Comparison of ENCODE assay signal across 9 cellular contexts in the genomic region with DNA sequence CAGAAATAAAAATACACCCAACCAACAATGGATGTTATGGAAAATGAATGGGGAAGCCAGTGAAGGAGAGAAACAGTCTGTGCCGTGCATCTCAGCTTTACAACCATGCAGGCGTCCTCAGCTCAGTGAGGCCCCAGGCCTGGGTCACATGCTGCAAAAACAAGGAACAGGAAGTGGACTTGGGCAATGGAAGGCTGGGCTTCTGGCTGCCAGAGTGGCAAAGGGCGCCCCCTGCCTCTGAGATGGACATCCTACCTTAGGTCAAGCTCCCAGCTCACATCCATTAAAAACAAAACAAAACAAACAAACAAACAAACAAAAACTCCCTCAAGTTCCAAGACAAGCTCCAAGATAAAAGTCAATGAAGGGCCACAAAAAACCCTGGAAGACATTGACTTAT. TPM values are rescaled to one million over a fixed set of nuclear protein-coding genes. Genes with fewer than 3 reads are reported as not detected.
DNase-seq lines count a peak whose midpoint lies in the region; ATAC-seq, FAIRE-seq and TF ChIP-seq lines count a peak whose summit lies in the region.
"Had no signal": no experiment of that assay in that cellular context is flagged by ENCODE, and none has a peak within 500 bp of the region (broad histone marks: within the 10 kb centered on the region; RNA-seq: fewer than 3 reads in every experiment).

No MANE protein-coding gene starts in this region.

- TF ChIP-seq RAD21 in HepG2 (CRISPR knock-in tag; IDR thresholded peaks at IDR 0.05), result no peak

- no peaks in the 10 kb centered on the region for H3K4me1 ChIP-seq in HepG2 (ENCODE audit: insufficient read depth, low read length)

- no peaks in the 10 kb centered on the region for H3K79me2 ChIP-seq in HepG2 (ENCODE audit: insufficient read depth, low read length)

- TF ChIP-seq CTCF in GM13977 (IDR thresholded peaks at IDR 0.05; ENCODE audit: extremely low read depth, insufficient read depth, missing control alignments) (peak; percentile 38), astrocyte of the spinal cord (IDR thresholded peaks at IDR 0.05; ENCODE audit: low read depth, low read length) (peak; percentile 32), HepG2 (CRISPR knock-in tag; IDR thresholded peaks at IDR 0.05) (peak; percentile 52), D721Med (IDR thresholded peaks at IDR 0.05; ENCODE audit: insufficient read depth, missing control alignments) (no peak)

- no peaks in the 10 kb centered on the region; the same call in 1 of the 2 replicates for H4K20me1 ChIP-seq in HepG2 (ENCODE audit: insufficient read depth, low read length)

- TF ChIP-seq POLR2A in HepG2 (IDR thresholded peaks at IDR 0.05; ENCODE audit: insufficient read depth in 1 of 2, low read depth in 2 of 2, low read length in 2 of 2), result no peak

- no peak overlapping the region for H3K4me2 ChIP-seq in HepG2 (ENCODE audit: low read depth, low read length)

- POLR2A ChIA-PET in HepG2 (lab: Yijun Ruan, JAX), result no interaction called here

- intact Hi-C loops in HepG2 (cut with micrococcal nuclease; ENCODE audit: unreplicated experiment), result loop anchor here (5.0 kb wide), 1 partner anchor 157 kb away; no protein-coding TSS in a partner anchor

- H3K27ac ChIP-seq in HepG2 (ENCODE audit: extremely low read length, insufficient read depth, low read length), result no peak overlapping the region
- H3K27ac ChIP-seq: epithelial cell of prostate had no signal

- CTCF ChIA-PET in HepG2 (lab: Yijun Ruan, JAX; ENCODE audit: low intra/inter-chr PET ratio, low total read pairs), result no interaction called here

- DNase-seq in AG20443 (ENCODE audit: low spot score) (peak; percentile 30), GM13977 (ENCODE audit: low spot score) (peak; percentile 58), MV-4-11 (lab: John Stamatoyannopoulos, UW) (peak; percentile 54), astrocyte of the spinal cord (ENCODE audit: low read depth, low spot score) (peak; percentile 24), HepG2 (ENCODE audit: low spot score) (peak; percentile 8), NCI-H187 treated with DMSO at 0.1 percent for 48 hours (lab: John Stamatoyannopoulos, UW) (no peak), D721Med (ENCODE audit: insufficient read length, low spot score) (no peak), mesenteric fat pad (ENCODE audit: low spot score) (no peak)

- no TSS peak for BruUV-seq in HepG2 (replicated peaks; lab: Mats Ljungman, UMichigan)

- H3K36me3 ChIP-seq in HepG2 (replicated peaks in 1 of 2; ENCODE audit: control insufficient read depth in 1 of 2, insufficient read depth in 2 of 2, low read length in 2 of 2), result peaks cover 18 to 53% of the 10 kb centered on the region in 2 experiments

- WGBS in HepG2 (ENCODE audit: low lambda C conversion rate), result 90% methylated on average over 3 of the region's 3 CpGs

- in situ Hi-C loops in GM13977 (cut with MboI; ENCODE audit: low pct_unique_long_range_greater_than_20kb, low sequenced_read_pairs, unreplicated experiment) (no loop called here), astrocyte of the spinal cord (cut with HindIII; ENCODE audit: low sequenced_read_pairs) (no loop called here), HepG2 (cut with HindIII; ENCODE audit: extremely low pct_ligation_motif_present, low pct_unique_long_range_greater_than_20kb) (no loop called here)

- H3K9me3 ChIP-seq in HepG2 (ENCODE audit: low read length), result no peaks in the 10 kb centered on the region

- H2AFZ ChIP-seq in HepG2 (ENCODE audit: low read length), result no peak overlapping the region

- no peak overlapping the region for H3K4me3 ChIP-seq in astrocyte of the spinal cord (ENCODE audit: low read depth, low read length)
- no peak overlapping the region for H3K4me3 ChIP-seq in HepG2 (replicated peaks in 1 of 3; ENCODE audit: insufficient read depth in 1 of 3, low read depth in 2 of 3, low read length in 3 of 3)

- FAIRE-seq in HepG2 (lab: Jason Lieb, UNC) (no peak), D721Med (lab: Jason Lieb, UNC) (no peak)

- ATAC-seq in HepG2, result peak; percentile 46; the same call in 1 of the 3 replicates

- H3K9ac ChIP-seq in HepG2 (ENCODE audit: insufficient read depth, low read depth, low read length), result no peak overlapping the region

- H3K27me3 ChIP-seq in HepG2 (ENCODE audit: control insufficient read depth in 1 of 2, insufficient read depth in 2 of 2, low read length in 2 of 2), result no peaks in the 10 kb centered on the region

- TF ChIP-seq EP300 in HepG2 (IDR thresholded peaks at IDR 0.05; ENCODE audit: low read depth in 2 of 2, low read length in 2 of 2) (no peak), HepG2 (CRISPR knock-in tag; IDR thresholded peaks at IDR 0.05; ENCODE audit: borderline replicate concordance) (no peak)

TF ChIP-seq in HepG2, 621 proteins besides CTCF, POLR2A, EP300 and RAD21 (continues in another document):
- TF ChIP-seq POGZ (CRISPR knock-in tag; IDR thresholded peaks at IDR 0.05) (0 out of 2 replicates have a peak, but pooled peaks have one; percentile 19), ZC3H13 (CRISPR knock-in tag; IDR thresholded peaks at IDR 0.05) (no peak), HIVEP1 (CRISPR knock-in tag; IDR thresholded peaks at IDR 0.05) (no peak), ZMYM4 (CRISPR knock-in tag; IDR thresholded peaks at IDR 0.05) (peak; percentile 33; the same call in 1 of the 2 replicates), ARID2 (CRISPR knock-in tag; IDR thresholded peaks at IDR 0.05; ENCODE audit: borderline replicate concordance) (no peak), ELF1 (CRISPR knock-in tag; IDR thresholded peaks at IDR 0.05) (peak; percentile 45; the same call in 1 of the 2 replicates), STAG1 (CRISPR knock-in tag; IDR thresholded peaks at IDR 0.05) (peak; percentile 24; the same call in 1 of the 2 replicates), ADNP (CRISPR knock-in tag; IDR thresholded peaks at IDR 0.05) (no peak), RBM22 (optimal IDR thresholded peaks at IDR 0.05; ENCODE audit: low read length) (peak; percentile 50), ZSCAN22 (CRISPR knock-in tag; IDR thresholded peaks at IDR 0.05) (no peak), MXD4 (CRISPR knock-in tag; IDR thresholded peaks at IDR 0.05) (no peak)
- TF ChIP-seq, protein P1, sequence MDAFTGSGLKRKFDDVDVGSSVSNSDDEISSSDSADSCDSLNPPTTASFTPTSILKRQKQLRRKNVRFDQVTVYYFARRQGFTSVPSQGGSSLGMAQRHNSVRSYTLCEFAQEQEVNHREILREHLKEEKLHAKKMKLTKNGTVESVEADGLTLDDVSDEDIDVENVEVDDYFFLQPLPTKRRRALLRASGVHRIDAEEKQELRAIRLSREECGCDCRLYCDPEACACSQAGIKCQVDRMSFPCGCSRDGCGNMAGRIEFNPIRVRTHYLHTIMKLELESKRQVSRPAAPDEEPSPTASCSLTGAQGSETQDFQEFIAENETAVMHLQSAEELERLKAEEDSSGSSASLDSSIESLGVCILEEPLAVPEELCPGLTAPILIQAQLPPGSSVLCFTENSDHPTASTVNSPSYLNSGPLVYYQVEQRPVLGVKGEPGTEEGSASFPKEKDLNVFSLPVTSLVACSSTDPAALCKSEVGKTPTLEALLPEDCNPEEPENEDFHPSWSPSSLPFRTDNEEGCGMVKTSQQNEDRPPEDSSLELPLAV (CRISPR knock-in tag; conservative IDR thresholded peaks at IDR 0.05; ENCODE audit: low read depth), result no peak
- TF ChIP-seq, protein P2, sequence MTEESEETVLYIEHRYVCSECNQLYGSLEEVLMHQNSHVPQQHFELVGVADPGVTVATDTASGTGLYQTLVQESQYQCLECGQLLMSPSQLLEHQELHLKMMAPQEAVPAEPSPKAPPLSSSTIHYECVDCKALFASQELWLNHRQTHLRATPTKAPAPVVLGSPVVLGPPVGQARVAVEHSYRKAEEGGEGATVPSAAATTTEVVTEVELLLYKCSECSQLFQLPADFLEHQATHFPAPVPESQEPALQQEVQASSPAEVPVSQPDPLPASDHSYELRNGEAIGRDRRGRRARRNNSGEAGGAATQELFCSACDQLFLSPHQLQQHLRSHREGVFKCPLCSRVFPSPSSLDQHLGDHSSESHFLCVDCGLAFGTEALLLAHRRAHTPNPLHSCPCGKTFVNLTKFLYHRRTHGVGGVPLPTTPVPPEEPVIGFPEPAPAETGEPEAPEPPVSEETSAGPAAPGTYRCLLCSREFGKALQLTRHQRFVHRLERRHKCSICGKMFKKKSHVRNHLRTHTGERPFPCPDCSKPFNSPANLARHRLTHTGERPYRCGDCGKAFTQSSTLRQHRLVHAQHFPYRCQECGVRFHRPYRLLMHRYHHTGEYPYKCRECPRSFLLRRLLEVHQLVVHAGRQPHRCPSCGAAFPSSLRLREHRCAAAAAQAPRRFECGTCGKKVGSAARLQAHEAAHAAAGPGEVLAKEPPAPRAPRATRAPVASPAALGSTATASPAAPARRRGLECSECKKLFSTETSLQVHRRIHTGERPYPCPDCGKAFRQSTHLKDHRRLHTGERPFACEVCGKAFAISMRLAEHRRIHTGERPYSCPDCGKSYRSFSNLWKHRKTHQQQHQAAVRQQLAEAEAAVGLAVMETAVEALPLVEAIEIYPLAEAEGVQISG (CRISPR knock-in tag; IDR thresholded peaks at IDR 0.05), result peak; percentile 58

RNA-seq across cellular contexts. Expression of a gene that starts 54.7 kb away (rescaled TPM):
- total RNA-seq in HepG2 (2016; rRNA removed; fragmentation: Illumina TruSeq; extraction: Trizol), result not detected in 2 replicates
- not detected in 2 replicates for total RNA-seq in HepG2 (2016; cell fraction: cytosol; rRNA removed; fragmentation: Illumina TruSeq; extraction: Trizol; ENCODE audit: low read depth)
- total RNA-seq in HepG2 (2016; cell fraction: insoluble cytoplasmic fraction; rRNA removed; fragmentation: Illumina TruSeq; extraction: Trizol), result not detected in 2 replicates
- total RNA-seq in HepG2 (2016; cell fraction: membrane; rRNA removed; fragmentation: Illumina TruSeq; extraction: Trizol), result not detected in 2 replicates
- total RNA-seq in HepG2 (2016; cell fraction: nucleus; rRNA removed; fragmentation: Illumina TruSeq; extraction: Trizol), result not detected in 2 replicates
- polyA plus RNA-seq in HepG2 (2011; rRNA removed), result not detected in 2 replicates
- not detected in 2 replicates for polyA plus RNA-seq in HepG2 (2011; cell fraction: cytosol; rRNA removed)
- polyA plus RNA-seq in HepG2 (2011; cell fraction: nucleus; rRNA removed), result 0.03 TPM in 2 replicates
- polyA plus RNA-seq in HepG2 (2012), result not detected in 2 replicates
- not detected in 2 replicates for polyA plus RNA-seq in HepG2 (2016; cell fraction: cytosol; fragmentation: Illumina TruSeq; extraction: Trizol; ENCODE audit: low read depth)
- not detected in 2 replicates for polyA plus RNA-seq in HepG2 (2016; cell fraction: insoluble cytoplasmic fraction; fragmentation: Illumina TruSeq; extraction: Trizol; ENCODE audit: low read depth)
- not detected in 2 replicates for polyA plus RNA-seq in HepG2 (2016; cell fraction: membrane; fragmentation: Illumina TruSeq; extraction: Trizol; ENCODE audit: low read depth)
- not detected in 2 replicates for polyA plus RNA-seq in HepG2 (2016; cell fraction: nucleus; fragmentation: Illumina TruSeq; extraction: Trizol; ENCODE audit: insufficient read depth, low read depth)
- 0.75 TPM in 1 of 2 replicates, not detected in the other for polyA minus RNA-seq in HepG2 (2011; rRNA and poly(A)+ RNA removed; ENCODE audit: low replicate concordance)
- polyA minus RNA-seq in HepG2 (2011; cell fraction: cytosol; rRNA and poly(A)+ RNA removed), result not detected in 2 replicates
- not detected in 2 replicates for polyA minus RNA-seq in HepG2 (2011; cell fraction: nucleus; rRNA and poly(A)+ RNA removed)
- total RNA-seq in mesenteric fat pad, result 3.9 TPM

Comparison
In these comparisons a context has a peak if more than half of its experiments do, and no peak if none do; other contexts are left out.
1. DNase-seq: peak in AG20443 (single experiment), GM13977 (single experiment), MV-4-11 (single experiment), astrocyte of the spinal cord (single experiment) and HepG2 (single experiment); none in NCI-H187 treated with DMSO at 0.1 percent for 48 hours (single experiment), D721Med (single experiment) and mesenteric fat pad (single experiment).